ENCODE assay signal across 14 cellular contexts in the genomic region with DNA sequence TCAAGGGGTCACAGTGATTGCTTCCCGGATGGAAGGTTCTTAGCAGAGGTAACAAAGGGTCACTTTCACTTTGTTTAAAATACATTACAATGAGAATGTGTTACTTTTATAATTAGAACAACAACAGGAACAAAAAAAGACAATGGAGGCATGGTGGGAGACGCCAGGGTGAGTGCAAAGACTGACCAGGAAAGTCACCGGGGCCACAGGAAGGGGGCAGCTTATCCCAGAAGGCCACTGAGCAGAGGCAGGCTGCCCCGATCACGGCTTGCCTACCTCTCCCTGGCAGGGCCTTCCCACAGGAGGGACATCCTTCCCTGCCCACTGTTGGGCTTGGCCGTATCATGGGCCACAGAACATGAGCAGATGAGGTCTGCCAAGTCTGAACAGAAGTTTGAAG. TPM values are rescaled to one million over a fixed set of nuclear protein-coding genes. Genes with fewer than 3 reads are reported as not detected.
A peak's percentile ranks its signal among the peaks of the same experiment; 100 is the strongest.
DNase-seq lines count a peak whose midpoint lies in the region; ATAC-seq and TF ChIP-seq lines count a peak whose summit lies in the region.
"Had no signal": no experiment of that assay in that cellular context is flagged by ENCODE, and none has a peak within 500 bp of the region (broad histone marks: within the 10 kb centered on the region; RNA-seq: fewer than 3 reads in every experiment).

No MANE protein-coding gene starts in this region.

- H3K9me3 Mint-ChIP-seq in HFFc6, result no peaks in the 10 kb centered on the region
- H3K9me3 Mint-ChIP-seq: CD4-positive, alpha-beta memory T cell had no signal

- DNase-seq in HFFc6 (no peak), RWPE2 (ENCODE audit: low spot score) (no peak), iPS-NIHi11 (ENCODE audit: low spot score) (peak; percentile 44), OCI-M1 (lab: John Stamatoyannopoulos, UW) (no peak), NCI-H82 treated with DMSO at 0.1 percent for 48 hours (lab: John Stamatoyannopoulos, UW; ENCODE audit: unreplicated experiment) (no peak), NCI-H187 treated with DMSO at 0.1 percent for 48 hours (lab: John Stamatoyannopoulos, UW) (no peak)
- DNase-seq: BE2C; CD4-positive, alpha-beta memory T cell; DMS79 had no signal

- TF ChIP-seq CTCF in HFFc6 (IDR thresholded peaks at IDR 0.05) (no peak; the same call in 1 of the 2 replicates), RWPE2 (IDR thresholded peaks at IDR 0.05; ENCODE audit: poor library complexity, severe bottlenecking) (no peak)

- no peak overlapping the region for H3K4me3 ChIP-seq in RWPE2 (ENCODE audit: severe bottlenecking)
- H3K4me3 ChIP-seq: A549, GM12878 had no signal

- no peaks in the 10 kb centered on the region for H3K27me3 ChIP-seq in RWPE2 (ENCODE audit: insufficient read depth, poor library complexity, severe bottlenecking)
- H3K27me3 ChIP-seq: BE2C had no signal

- no peaks in the 10 kb centered on the region for H3K36me3 Mint-ChIP-seq in HFFc6 (ENCODE audit: low read depth)
- H3K36me3 Mint-ChIP-seq: CD4-positive, alpha-beta memory T cell; IgD-negative memory B cell had no signal

- ATAC-seq in RWPE2 (ENCODE audit: low read depth), result 0 out of 3 replicates have a peak, but pooled peaks have one; percentile 23
- ATAC-seq: A549, GM12878 had no signal

- peak overlapping the region; percentile 54; the same call in 1 of the 2 replicates for H3K4me3 Mint-ChIP-seq in HFFc6
- H3K4me3 Mint-ChIP-seq: CD4-positive, alpha-beta memory T cell; IgD-negative memory B cell had no signal

- no peaks in the 10 kb centered on the region; the same call in 1 of the 2 replicates for H3K4me1 Mint-ChIP-seq in HFFc6 (ENCODE audit: low read depth)
- H3K4me1 Mint-ChIP-seq: CD4-positive, alpha-beta memory T cell; IgD-negative memory B cell had no signal

- peaks cover 13% of the 10 kb centered on the region for H3K27me3 Mint-ChIP-seq in HFFc6 (ENCODE audit: insufficient read depth)

- no peaks in the 10 kb centered on the region for H3K9me3 ChIP-seq in RWPE2 (ENCODE audit: severe bottlenecking)
- H3K9me3 ChIP-seq: A549, BE2C had no signal

- no peak overlapping the region for H3K27ac ChIP-seq in RWPE2 (ENCODE audit: poor library complexity, severe bottlenecking)
- H3K27ac ChIP-seq: A549, C4-2B had no signal

- H3K36me3 ChIP-seq in RWPE2 (ENCODE audit: low read depth), result no peaks in the 10 kb centered on the region
- H3K36me3 ChIP-seq: BE2C had no signal

- H3K27ac Mint-ChIP-seq in HFFc6, result no peak overlapping the region

- no peaks in the 10 kb centered on the region for H3K4me1 ChIP-seq in RWPE2 (ENCODE audit: insufficient read depth, poor library complexity, severe bottlenecking)
- H3K4me1 ChIP-seq: A549, BE2C had no signal

RNA-seq across cellular contexts. Expression of gene ENO4, which starts 46.8 kb away (rescaled TPM):
- not detected for total RNA-seq in HFFc6 (2021; fragmentation: NEBNext Ultra II Directional; extraction: Animal tissue kit (Norgen Biotek cat#: 25700))
- total RNA-seq: CD4-positive, alpha-beta memory T cell; G401; GM12878 had no signal
